Comparison of ENCODE assay signal across 15 cellular contexts in the genomic region with DNA sequence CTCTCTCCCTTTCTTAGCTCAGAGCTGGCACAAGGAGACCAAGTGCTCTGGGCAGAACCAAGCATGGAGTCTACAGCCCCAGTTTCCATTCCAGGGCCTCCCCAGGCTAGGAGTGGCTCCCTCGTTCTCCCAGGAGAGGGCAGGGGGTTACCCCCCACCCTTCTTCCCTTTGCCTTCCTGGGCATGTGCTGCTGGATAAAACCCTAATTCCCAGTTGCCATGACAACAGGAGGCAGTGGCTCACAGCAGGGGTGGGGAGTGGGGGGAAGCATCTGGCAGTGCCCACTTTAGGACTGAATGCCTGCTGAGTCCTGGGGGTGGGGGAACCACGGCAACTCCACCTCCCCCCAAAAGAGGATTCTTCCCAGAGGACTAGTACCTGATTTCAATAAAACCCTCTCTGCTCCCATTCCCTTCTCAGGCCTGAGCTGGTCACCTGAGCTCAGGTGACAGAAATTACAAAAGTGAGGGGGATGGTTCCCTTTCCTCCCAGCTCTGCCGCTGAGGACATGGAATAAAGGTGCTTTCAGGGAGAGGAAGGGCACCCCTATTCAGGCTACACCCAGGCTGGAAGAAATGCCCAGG. TPM values are rescaled to one million over a fixed set of nuclear protein-coding genes. Genes with fewer than 3 reads are reported as not detected.
DNase-seq lines count a peak whose midpoint lies in the region; ATAC-seq and TF ChIP-seq lines count a peak whose summit lies in the region.
"Had no signal": no experiment of that assay in that cellular context is flagged by ENCODE, and none has a peak within 500 bp of the region (broad histone marks: within the 10 kb centered on the region; RNA-seq: fewer than 3 reads in every experiment).

No MANE protein-coding gene starts in this region.

- H3K27me3 ChIP-seq in heart right ventricle: peaks cover 0 to 52% (median 0%) of the 10 kb centered on the region in 7 donors

- H3K4me3 Mint-ChIP-seq in WTC11: peak overlapping the region; percentile 90
- H3K4me3 Mint-ChIP-seq in type B pancreatic cell: peak overlapping the region; percentile 88

- H3K27me3 Mint-ChIP-seq in WTC11 (ENCODE audit: low read depth) (peaks cover 62% of the 10 kb centered on the region), type B pancreatic cell (peaks cover 54% of the 10 kb centered on the region)

- POLR2A ChIA-PET in WTC11 (lab: Charles Lee): no interaction called here

- H3K4me3 ChIP-seq in heart right ventricle: peak overlapping the region in 6 of 10 donors; percentile 75 to 95 (median 86)

- H3K36me3 Mint-ChIP-seq in WTC11 (no peaks in the 10 kb centered on the region), type B pancreatic cell (no peaks in the 10 kb centered on the region)

- ATAC-seq in heart right ventricle: no peak
- no peak for ATAC-seq in left cardiac atrium
- ATAC-seq in WTC11: no peak; the same call in 1 of the 2 replicates
- no peak for ATAC-seq in HG03432 (IDR thresholded peaks at IDR 0.05; ENCODE audit: unreplicated experiment)

- H3K9me3 Mint-ChIP-seq in WTC11 (no peaks in the 10 kb centered on the region), type B pancreatic cell (no peaks in the 10 kb centered on the region)

- CTCF ChIA-PET in WTC11 (lab: Charles Lee): interaction anchor here (1.0 to 7.7 kb wide), 10 partner anchors 10 to 102 kb away, joined by 3 to 49 read pairs (median 7); a partner anchor contains a TSS

- intact Hi-C loops in heart right ventricle (cut with DNase I) (no loop called here), left cardiac atrium (cut with DNase I) (no loop called here)

- WGBS in heart right ventricle, 2 donors: 50 to 59% methylated on average over 3 of the region's 3 CpGs

- DNase-seq in heart right ventricle (no peak), left cardiac atrium (no peak), WTC11 (ENCODE audit: low spot score) (no peak), medulla oblongata (ENCODE audit: extremely low spot score) (peak; percentile 22), type B pancreatic cell (ENCODE audit: extremely low spot score, unreplicated experiment) (no peak), GOT3 (lab: John Stamatoyannopoulos, UW) (no peak)
- no peak for DNase-seq in central memory CD4-positive, alpha-beta T cell
- DNase-seq: activated T-cell treated with anti-CD3 and anti-CD28 coated beads, Interleukin-2, amount 50 U/mL, for 1 hour; AML-193; OCI-M1 had no signal

- TF ChIP-seq CTCF in heart right ventricle (IDR thresholded peaks at IDR 0.05) (no peak), WTC11 (IDR thresholded peaks at IDR 0.05) (no peak), type B pancreatic cell (conservative IDR thresholded peaks at IDR 0.05) (no peak)

- H3K4me1 ChIP-seq in heart right ventricle: peaks cover 3 to 41% (median 33%) of the 10 kb centered on the region in 9 donors

- no peak overlapping the region for H3K27ac ChIP-seq in heart right ventricle

- H3K36me3 ChIP-seq in heart right ventricle: peaks cover 0 to 9% (median 0%) of the 10 kb centered on the region in 9 donors

- H3K4me1 Mint-ChIP-seq in WTC11 (peaks cover 44% of the 10 kb centered on the region), type B pancreatic cell (ENCODE audit: unreplicated experiment) (peaks cover 32% of the 10 kb centered on the region)

- H3K9me3 ChIP-seq in heart right ventricle: no peaks in the 10 kb centered on the region

- H3K27ac Mint-ChIP-seq in WTC11 (no peak overlapping the region), type B pancreatic cell (peak overlapping the region; percentile 49)

TF ChIP-seq in WTC11, 78 proteins besides CTCF, POLR2A, EP300 and RAD21:
- TF ChIP-seq RELA (CRISPR knock-in tag; IDR thresholded peaks at IDR 0.05; ENCODE audit: borderline replicate concordance): no peak

RNA-seq across cellular contexts. Expression of a gene that starts 1.8 kb away (rescaled TPM):
- total RNA-seq in heart right ventricle (10 to 100 TPM in 8 of 10 donors, 1 to 10 TPM in 2; 9.1 to 20.7 (median 14.1) TPM), left cardiac atrium (10 to 100 TPM; 10.7 to 15.9 TPM), WTC11 (2021) (29.3 to 31.4 TPM (median 29.9 TPM) in 3 replicates), type B pancreatic cell (ENCODE audit: low replicate concordance) (5.2 and 18.5 TPM in 2 replicates)
- polyA plus RNA-seq in heart right ventricle: 1 to 10 TPM; 5.0 to 5.4 TPM

RNA-seq across cellular contexts. Expression of a gene that starts 36.8 kb away (rescaled TPM):
- not detected for total RNA-seq in heart right ventricle
- polyA plus RNA-seq in heart right ventricle: not detected
- total RNA-seq in left cardiac atrium: not detected
- total RNA-seq in WTC11 (2021): not detected in 3 replicates
- 29.8 and 65.9 TPM in 2 replicates for total RNA-seq in type B pancreatic cell (ENCODE audit: low replicate concordance)
- total RNA-seq: fibroblast of lung, liver, M059J, renal cortical epithelial cell had no signal
- polyA plus RNA-seq: fibroblast of lung, liver had no signal

RNA-seq across cellular contexts. Expression of a gene that starts 48.2 kb away (rescaled TPM):
- total RNA-seq in heart right ventricle (not detected), left cardiac atrium (not detected), WTC11 (2021) (0.72 to 1.1 TPM (median 0.94 TPM) in 3 replicates), type B pancreatic cell (ENCODE audit: low replicate concordance) (2.3 and 3.5 TPM in 2 replicates)
- polyA plus RNA-seq in heart right ventricle: under 1 TPM in 1 of 2 donors, not detected in 1; 0.06 TPM
- total RNA-seq: liver, M059J, renal cortical epithelial cell had no signal
- polyA plus RNA-seq: fibroblast of lung had no signal

RNA-seq across cellular contexts. Expression of a gene that starts 58.5 kb away (rescaled TPM):
- total RNA-seq in heart right ventricle (10 to 100 TPM in 7 of 10 donors, 1 to 10 TPM in 3; 3.8 to 70.9 (median 12.7) TPM), left cardiac atrium (10 to 100 TPM; 14.5 to 15.0 TPM), WTC11 (2021) (not detected in 3 replicates), type B pancreatic cell (ENCODE audit: low replicate concordance) (not detected in 2 replicates)
- 10 to 100 TPM; 30.0 to 34.3 TPM for polyA plus RNA-seq in heart right ventricle
- total RNA-seq: fibroblast of lung, M059J, renal cortical epithelial cell had no signal
- polyA plus RNA-seq: fibroblast of lung had no signal

Comparison
In these comparisons a context has a peak if more than half of its experiments do, and no peak if none do; other contexts are left out.
1. RNA of a gene that starts 36.8 kb away (total RNA-seq): 29.8 to 65.9 TPM in type B pancreatic cell; not detected in WTC11, not detected in heart right ventricle and not detected in left cardiac atrium; every median in the first group is over 10 times any median in the second.